In the genomic region with DNA sequence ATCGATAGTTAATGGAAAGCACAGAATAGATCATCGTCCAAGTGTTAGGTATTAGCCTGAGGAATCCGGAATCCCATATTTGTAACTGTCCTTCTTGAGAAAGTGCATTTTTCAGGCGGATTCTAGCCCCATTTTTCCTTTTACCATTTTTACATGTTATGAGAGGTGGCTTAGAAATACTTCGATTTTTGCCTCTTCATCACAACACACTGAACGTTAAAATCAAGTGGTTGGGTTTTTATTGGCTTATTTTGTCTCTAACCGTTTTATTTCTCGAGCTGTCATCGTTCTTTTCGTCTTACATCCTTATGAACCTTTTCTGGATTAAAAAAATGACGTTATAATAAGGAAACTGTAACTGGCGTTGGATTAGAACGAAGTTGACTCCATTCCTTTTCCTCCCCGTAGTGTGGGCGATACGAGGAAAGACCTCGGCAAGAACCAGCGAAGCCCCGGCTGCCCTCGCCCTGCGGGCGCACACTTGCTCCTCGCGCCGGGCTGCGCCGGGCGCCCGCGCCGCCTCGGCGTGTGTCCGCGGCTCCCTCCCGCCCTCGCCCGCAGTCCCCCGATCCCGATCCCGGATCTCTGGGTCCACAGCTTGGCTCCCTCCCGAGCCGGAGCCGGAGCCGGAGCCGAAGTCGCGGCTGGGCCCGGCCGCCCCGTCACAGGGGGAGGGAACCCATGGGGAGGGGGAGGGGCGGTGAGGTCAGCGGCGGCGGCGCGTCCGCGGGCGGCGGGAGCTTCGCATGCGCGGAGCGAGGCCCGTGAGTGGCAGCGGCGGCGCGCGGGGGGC, we compare ENCODE assay signal across 9 cellular contexts. TPM values are rescaled to one million over a fixed set of nuclear protein-coding genes. Genes with fewer than 3 reads are reported as not detected.
A peak's percentile ranks its signal among the peaks of the same experiment; 100 is the strongest.
DNase-seq lines count a peak whose midpoint lies in the region; TF ChIP-seq lines count a peak whose summit lies in the region.
"Not testable (repeated sequence)": the region's sequence is repeated elsewhere in the genome, so short reads cannot be mapped to it uniquely, and the experiment has no call there.
"Had no signal": no experiment of that assay in that cellular context is flagged by ENCODE, and none has a peak within 500 bp of the region (broad histone marks: within the 10 kb centered on the region; RNA-seq: fewer than 3 reads in every experiment).

No MANE protein-coding gene starts in this region.

- not testable (repeated sequence) for H3K27me3 Mint-ChIP-seq in glutamatergic neuron (ENCODE audit: unreplicated experiment)

- H3K4me3 ChIP-seq in BLaER1 treated with 17β-estradiol and CSF1 and Interleukin-3, amounts not matched to agents 10 nM and 100 nM, result peak overlapping the region; percentile 67 to 76 (median 72)
- H3K4me3 ChIP-seq in breast epithelium (peak overlapping the region; percentile 36 to 81 (median 75)), sigmoid colon (peak overlapping the region in 3 of 4 donors; percentile 37 to 54 (median 54))

- H3K4me3 Mint-ChIP-seq in glutamatergic neuron (ENCODE audit: unreplicated experiment), result peak overlapping the region; percentile 64

- TF ChIP-seq CTCF in breast epithelium (IDR thresholded peaks at IDR 0.05); glutamatergic neuron (IDR thresholded peaks at IDR 0.05; ENCODE audit: partially characterized antibody, unreplicated experiment); sigmoid colon (IDR thresholded peaks at IDR 0.05): not testable (repeated sequence)

- not testable (repeated sequence) for H3K9me3 Mint-ChIP-seq in glutamatergic neuron (ENCODE audit: unreplicated experiment)

- H3K4me1 ChIP-seq in BLaER1 treated with 17β-estradiol and CSF1 and Interleukin-3, amounts not matched to agents 10 nM and 100 nM, result peaks cover 3 to 15% (median 11%) of the 10 kb centered on the region in 10 experiments; a peak in 11 of 20 replicates
- not testable (repeated sequence) for H3K4me1 ChIP-seq in breast epithelium, sigmoid colon

- intact Hi-C loops in breast epithelium (cut with DNase I; ENCODE audit: low total_unique reads); sigmoid colon (cut with DNase I): not testable (repeated sequence)

- DNase-seq in NCI-H82 (lab: John Stamatoyannopoulos, UW), result peak; percentile 53
- peak; percentile 56 for DNase-seq in activated CD8-positive, alpha-beta memory T cell treated with anti-CD3 and anti-CD28 coated beads, Interleukin-2, amount 50 U/mL, for 48 hours
- DNase-seq in breast epithelium (ENCODE audit: low spot score in 2 of 2), result peak; percentile 84 to 88
- peak; percentile 83 for DNase-seq in glutamatergic neuron
- peak; percentile 32 for DNase-seq in middle frontal gyrus (ENCODE audit: extremely low spot score, low spot score)
- DNase-seq in sigmoid colon, result peak; percentile 80

- H3K27me3 ChIP-seq in BLaER1 treated with 17β-estradiol and CSF1 and Interleukin-3, amounts not matched to agents 10 nM and 100 nM, result peaks cover 36 to 59% (median 55%) of the 10 kb centered on the region in 11 experiments
- not testable (repeated sequence) for H3K27me3 ChIP-seq in breast epithelium
- H3K27me3 ChIP-seq in sigmoid colon, result peaks cover 11 to 75% (median 22%) of the 10 kb centered on the region in 3 donors

- not testable (repeated sequence) for H3K36me3 Mint-ChIP-seq in glutamatergic neuron (ENCODE audit: unreplicated experiment)

- H3K4me1 Mint-ChIP-seq in glutamatergic neuron (ENCODE audit: low read depth, unreplicated experiment), result not testable (repeated sequence)

- H3K27ac Mint-ChIP-seq in glutamatergic neuron (ENCODE audit: unreplicated experiment), result not testable (repeated sequence)

- H4K20me1 ChIP-seq in BLaER1 treated with 17β-estradiol and CSF1 and Interleukin-3, amounts not matched to agents 10 nM and 100 nM, result peaks cover 0 to 25% (median 15%) of the 10 kb centered on the region in 11 experiments; a peak in 14 of 22 replicates

- H3K9ac ChIP-seq in BLaER1 treated with 17β-estradiol and CSF1 and Interleukin-3, amounts not matched to agents 10 nM and 100 nM, result peak overlapping the region; percentile 74 to 87 (median 85); a peak in 20 of 22 replicates

- H3K9me3 ChIP-seq in BLaER1 treated with 17β-estradiol and CSF1 and Interleukin-3, amounts not matched to agents 10 nM and 100 nM (replicated peaks in 1 of 11); breast epithelium; sigmoid colon: not testable (repeated sequence)

- not testable (repeated sequence) for H3K36me3 ChIP-seq in BLaER1 treated with 17β-estradiol and CSF1 and Interleukin-3, amounts not matched to agents 10 nM and 100 nM; breast epithelium; sigmoid colon

- H3K27ac ChIP-seq in BLaER1 treated with 17β-estradiol and CSF1 and Interleukin-3, amounts not matched to agents 10 nM and 100 nM, result peak overlapping the region in 9 of 11 experiments; percentile 25 to 88 (median 77); a peak in 16 of 22 replicates
- H3K27ac ChIP-seq in breast epithelium (peak overlapping the region; percentile 95 to 96), sigmoid colon (peak overlapping the region; percentile 63 to 83 (median 76)), temporal lobe (ENCODE audit: low read depth, low read length) (peak overlapping the region; percentile 20)

- TF ChIP-seq POLR2A in breast epithelium (IDR thresholded peaks at IDR 0.05); sigmoid colon (IDR thresholded peaks at IDR 0.05): not testable (repeated sequence)

- H3K4me2 ChIP-seq in BLaER1 treated with 17β-estradiol and CSF1 and Interleukin-3, amounts not matched to agents 10 nM and 100 nM, result peak overlapping the region; percentile 33 to 82 (median 74); a peak in 21 of 22 replicates

- 7 to 43% methylated on average over 71 of the region's 71 CpGs for WGBS in sigmoid colon, 2 donors

- not testable (repeated sequence) for TF ChIP-seq EP300 in sigmoid colon (IDR thresholded peaks at IDR 0.05)

RNA-seq across cellular contexts. Expression of gene CCT8L2, which starts 8.2 kb away (rescaled TPM):
- not detected for total RNA-seq in breast epithelium
- total RNA-seq in glutamatergic neuron (ENCODE audit: unreplicated experiment), result not detected
- not detected for total RNA-seq in sigmoid colon
- polyA plus RNA-seq in sigmoid colon, result not detected
- not detected for total RNA-seq in temporal lobe
- total RNA-seq: astrocyte had no signal

Comparison
In these comparisons a context has a peak if more than half of its experiments do, and no peak if none do; other contexts are left out.
1. Peak in every context shown above with its lines: DNase-seq, H3K4me3 ChIP-seq and H3K27ac ChIP-seq.
2. H3K27ac ChIP-seq: peak in every context shown above with its lines; median percentile 96 in breast epithelium; 77 in BLaER1 treated with 17β-estradiol and CSF1 and Interleukin-3, amounts not matched to agents 10 nM and 100 nM; 76 in sigmoid colon; 20 in temporal lobe.
3. DNase-seq: peak in every context shown above with its lines; median percentile 86 in breast epithelium; 83 in glutamatergic neuron; 80 in sigmoid colon; 56 in activated CD8-positive, alpha-beta memory T cell treated with anti-CD3 and anti-CD28 coated beads, Interleukin-2, amount 50 U/mL, for 48 hours; 53 in NCI-H82; 32 in middle frontal gyrus.